In genomic region chr1:52926864-52927218, GRCh38 we compare ENCODE assay signal across 8 cellular contexts. TPM values are rescaled to one million over a fixed set of nuclear protein-coding genes. Genes with fewer than 3 reads are reported as not detected.
A peak's percentile ranks its signal among the peaks of the same experiment; 100 is the strongest.
DNase-seq lines count a peak whose midpoint lies in the region; ATAC-seq and TF ChIP-seq lines count a peak whose summit lies in the region.

No MANE protein-coding gene starts in this region.

- peak overlapping the region; percentile 57 for H3K27ac Mint-ChIP-seq in CD8-positive, alpha-beta T cell
- H3K27ac Mint-ChIP-seq in chondrocyte (ENCODE audit: unreplicated experiment) (peak overlapping the region; percentile 71), nephron (no peak overlapping the region)

- no peaks in the 10 kb centered on the region for H3K9me3 Mint-ChIP-seq in CD8-positive, alpha-beta T cell
- H3K9me3 Mint-ChIP-seq in chondrocyte (ENCODE audit: low read depth) = no peaks in the 10 kb centered on the region
- H3K9me3 Mint-ChIP-seq in nephron = no peaks in the 10 kb centered on the region

- intact Hi-C loops in CD8-positive, alpha-beta T cell (cut with DNase I, micrococcal nuclease) = loop anchor here (2.0 to 10.0 kb wide), 6 partner anchors 88 to 1048 kb away; partner anchors contain the start of genes CC2D1B (in 1 of the 2), CPT2 (in 1 of the 2), LRP8 (in 1 of the 2) and NRDC (in 1 of the 2)

- CTCF ChIA-PET in CD8-positive, alpha-beta T cell (lab: Charles Lee) = no interaction called here

- H3K4me1 Mint-ChIP-seq in CD8-positive, alpha-beta T cell (ENCODE audit: low read depth) = peaks cover 24% of the 10 kb centered on the region
- H3K4me1 Mint-ChIP-seq in chondrocyte (ENCODE audit: low read depth) (peaks cover 9% of the 10 kb centered on the region), nephron (peaks cover 10% of the 10 kb centered on the region)

- H3K36me3 ChIP-seq in CD8-positive, alpha-beta T cell (ENCODE audit: insufficient read depth, low read length) = no peaks in the 10 kb centered on the region

- DNase-seq in CD8-positive, alpha-beta T cell = no peak
- DNase-seq in chondrocyte (ENCODE audit: low spot score) = no peak
- DNase-seq in stimulated activated CD4-positive, alpha-beta T cell treated with anti-CD3 and anti-CD28 coated beads, Interleukin-2, amount 100 ng/mL, for 48 hours = no peak
- DNase-seq in NCI-H2107 treated with DMSO at 0.1 percent for 48 hours (lab: John Stamatoyannopoulos, UW; ENCODE audit: unreplicated experiment) = no peak

- H3K4me3 Mint-ChIP-seq in CD8-positive, alpha-beta T cell = peak overlapping the region; percentile 87
- peak overlapping the region; percentile 77 for H3K4me3 Mint-ChIP-seq in chondrocyte (ENCODE audit: unreplicated experiment)
- peak overlapping the region; percentile 85 to 93 (median 91) for H3K4me3 Mint-ChIP-seq in nephron

- TF ChIP-seq CTCF in CD8-positive, alpha-beta T cell (IDR thresholded peaks at IDR 0.05) = no peak
- TF ChIP-seq CTCF in chondrocyte (IDR thresholded peaks at IDR 0.05) = no peak
- TF ChIP-seq CTCF in nephron (IDR thresholded peaks at IDR 0.05; ENCODE audit: unreplicated experiment in 3 of 3) = no peak

- ATAC-seq in CD8-positive, alpha-beta T cell = no peak
- peak; percentile 9 for ATAC-seq in HG03064 (IDR thresholded peaks at IDR 0.05; ENCODE audit: low read depth, unreplicated experiment)
- ATAC-seq in HG02884 (IDR thresholded peaks at IDR 0.05; ENCODE audit: unreplicated experiment) = no peak
- no peak for ATAC-seq in HG03378 (IDR thresholded peaks at IDR 0.05; ENCODE audit: unreplicated experiment)

- H3K9me3 ChIP-seq in CD8-positive, alpha-beta T cell (ENCODE audit: low read length) = no peaks in the 10 kb centered on the region

- H3K36me3 Mint-ChIP-seq in CD8-positive, alpha-beta T cell = peaks cover 3% of the 10 kb centered on the region
- no peaks in the 10 kb centered on the region for H3K36me3 Mint-ChIP-seq in chondrocyte (ENCODE audit: low read depth)
- peaks cover 5% of the 10 kb centered on the region for H3K36me3 Mint-ChIP-seq in nephron (ENCODE audit: low read depth)

- H3K27ac ChIP-seq in CD8-positive, alpha-beta T cell (ENCODE audit: low read depth, low read length) = no peak overlapping the region

- peaks cover 22% of the 10 kb centered on the region for H3K4me1 ChIP-seq in CD8-positive, alpha-beta T cell (ENCODE audit: insufficient read depth, low read length)

- no peaks in the 10 kb centered on the region for H3K27me3 ChIP-seq in CD8-positive, alpha-beta T cell (ENCODE audit: insufficient read depth, low read length)

- H3K27me3 Mint-ChIP-seq in CD8-positive, alpha-beta T cell (ENCODE audit: low read depth) = no peaks in the 10 kb centered on the region
- H3K27me3 Mint-ChIP-seq in chondrocyte (ENCODE audit: low read depth) (peaks cover 2% of the 10 kb centered on the region), nephron (ENCODE audit: low read depth) (peaks cover 38% of the 10 kb centered on the region)

- POLR2A ChIA-PET in CD8-positive, alpha-beta T cell (lab: Charles Lee) = no interaction called here

- peak overlapping the region; percentile 88 for H3K4me3 ChIP-seq in CD8-positive, alpha-beta T cell (ENCODE audit: low read depth, low read length)

RNA-seq across cellular contexts. Expression of gene SCP2, which starts 0.2 kb away (rescaled TPM):
- 10 to 100 TPM; 25.5 to 27.6 TPM for total RNA-seq in CD8-positive, alpha-beta T cell
- 84.0 to 98.3 TPM (median 87.4 TPM) in 3 replicates for total RNA-seq in chondrocyte

RNA-seq across cellular contexts. Expression of gene ECHDC2, which starts 5.3 kb away (rescaled TPM):
- 10 to 100 TPM; 77.6 to 80.7 TPM for total RNA-seq in CD8-positive, alpha-beta T cell
- total RNA-seq in chondrocyte = 9.4 to 41.7 TPM (median 39.5 TPM) in 3 replicates

Comparison
In these comparisons a context has a peak if more than half of its experiments do, and no peak if none do; other contexts are left out.
1. H3K27ac Mint-ChIP-seq: peak in CD8-positive, alpha-beta T cell (single experiment) and chondrocyte (single experiment); none in nephron (0 of 3).
2. Peak in every context shown above with its lines, with median percentiles within 50 percentile points of each other: H3K4me3 Mint-ChIP-seq.